ENCODE assay signal across 1 cellular context in the genomic region with DNA sequence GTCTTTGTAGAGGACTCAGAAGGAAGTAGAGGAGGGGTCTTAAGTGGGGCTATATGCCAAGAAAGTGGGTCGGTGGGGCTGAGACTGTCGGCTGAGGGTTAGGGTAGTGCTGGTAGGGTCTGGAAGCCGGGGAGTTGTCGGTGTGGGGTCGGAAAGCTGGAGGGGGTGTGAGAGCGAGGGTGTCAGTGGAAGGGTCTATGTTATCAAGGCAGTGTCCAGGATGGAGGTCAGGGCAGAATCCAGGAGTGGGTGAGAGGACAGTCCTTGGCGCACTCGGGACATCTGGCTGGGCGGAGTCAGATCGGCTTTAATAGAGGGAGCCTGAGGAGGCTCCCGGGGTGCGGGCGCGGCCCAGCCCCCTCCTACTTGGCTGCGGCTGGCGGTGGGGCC.
TF ChIP-seq lines count a peak whose summit lies in the region.

No MANE protein-coding gene starts in this region.

TF ChIP-seq in SK-N-SH, 30 proteins besides CTCF, POLR2A, EP300 and RAD21 (continued from another document):
- TF ChIP-seq, protein P1, sequence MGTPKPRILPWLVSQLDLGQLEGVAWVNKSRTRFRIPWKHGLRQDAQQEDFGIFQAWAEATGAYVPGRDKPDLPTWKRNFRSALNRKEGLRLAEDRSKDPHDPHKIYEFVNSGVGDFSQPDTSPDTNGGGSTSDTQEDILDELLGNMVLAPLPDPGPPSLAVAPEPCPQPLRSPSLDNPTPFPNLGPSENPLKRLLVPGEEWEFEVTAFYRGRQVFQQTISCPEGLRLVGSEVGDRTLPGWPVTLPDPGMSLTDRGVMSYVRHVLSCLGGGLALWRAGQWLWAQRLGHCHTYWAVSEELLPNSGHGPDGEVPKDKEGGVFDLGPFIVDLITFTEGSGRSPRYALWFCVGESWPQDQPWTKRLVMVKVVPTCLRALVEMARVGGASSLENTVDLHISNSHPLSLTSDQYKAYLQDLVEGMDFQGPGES (IDR thresholded peaks at IDR 0.05; ENCODE audit: low read depth, low read length), result no peak
- TF ChIP-seq FOXJ3 (CRISPR knock-in tag; IDR thresholded peaks at IDR 0.05) (no peak), ELF1 (IDR thresholded peaks at IDR 0.05) (no peak), RXRA (IDR thresholded peaks at IDR 0.05; ENCODE audit: borderline replicate concordance, low read depth) (no peak), NFIC (IDR thresholded peaks at IDR 0.05; ENCODE audit: borderline replicate concordance) (no peak), TEAD4 (IDR thresholded peaks at IDR 0.05; ENCODE audit: borderline replicate concordance, insufficient read depth) (no peak), RFX5 (IDR thresholded peaks at IDR 0.05; ENCODE audit: low read length) (no peak), EZH2phosphoT487 (IDR thresholded peaks at IDR 0.05; ENCODE audit: borderline replicate concordance, low read depth) (no peak), TAF1 (IDR thresholded peaks at IDR 0.05; ENCODE audit: borderline replicate concordance, low read depth, low read length) (no peak), GABPA (IDR thresholded peaks at IDR 0.05; ENCODE audit: low read depth) (no peak)
- TF ChIP-seq, protein P2, sequence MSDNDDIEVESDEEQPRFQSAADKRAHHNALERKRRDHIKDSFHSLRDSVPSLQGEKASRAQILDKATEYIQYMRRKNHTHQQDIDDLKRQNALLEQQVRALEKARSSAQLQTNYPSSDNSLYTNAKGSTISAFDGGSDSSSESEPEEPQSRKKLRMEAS (IDR thresholded peaks at IDR 0.05; ENCODE audit: low read depth), result no peak
- TF ChIP-seq, protein P3, sequence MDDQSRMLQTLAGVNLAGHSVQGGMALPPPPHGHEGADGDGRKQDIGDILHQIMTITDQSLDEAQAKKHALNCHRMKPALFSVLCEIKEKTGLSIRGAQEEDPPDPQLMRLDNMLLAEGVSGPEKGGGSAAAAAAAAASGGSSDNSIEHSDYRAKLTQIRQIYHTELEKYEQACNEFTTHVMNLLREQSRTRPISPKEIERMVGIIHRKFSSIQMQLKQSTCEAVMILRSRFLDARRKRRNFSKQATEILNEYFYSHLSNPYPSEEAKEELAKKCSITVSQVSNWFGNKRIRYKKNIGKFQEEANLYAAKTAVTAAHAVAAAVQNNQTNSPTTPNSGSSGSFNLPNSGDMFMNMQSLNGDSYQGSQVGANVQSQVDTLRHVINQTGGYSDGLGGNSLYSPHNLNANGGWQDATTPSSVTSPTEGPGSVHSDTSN (IDR thresholded peaks at IDR 0.05), result no peak
- TF ChIP-seq, protein P4, sequence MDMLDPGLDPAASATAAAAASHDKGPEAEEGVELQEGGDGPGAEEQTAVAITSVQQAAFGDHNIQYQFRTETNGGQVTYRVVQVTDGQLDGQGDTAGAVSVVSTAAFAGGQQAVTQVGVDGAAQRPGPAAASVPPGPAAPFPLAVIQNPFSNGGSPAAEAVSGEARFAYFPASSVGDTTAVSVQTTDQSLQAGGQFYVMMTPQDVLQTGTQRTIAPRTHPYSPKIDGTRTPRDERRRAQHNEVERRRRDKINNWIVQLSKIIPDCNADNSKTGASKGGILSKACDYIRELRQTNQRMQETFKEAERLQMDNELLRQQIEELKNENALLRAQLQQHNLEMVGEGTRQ (IDR thresholded peaks at IDR 0.05; ENCODE audit: borderline replicate concordance, low read depth, low read length), result no peak
